In the genomic region with DNA sequence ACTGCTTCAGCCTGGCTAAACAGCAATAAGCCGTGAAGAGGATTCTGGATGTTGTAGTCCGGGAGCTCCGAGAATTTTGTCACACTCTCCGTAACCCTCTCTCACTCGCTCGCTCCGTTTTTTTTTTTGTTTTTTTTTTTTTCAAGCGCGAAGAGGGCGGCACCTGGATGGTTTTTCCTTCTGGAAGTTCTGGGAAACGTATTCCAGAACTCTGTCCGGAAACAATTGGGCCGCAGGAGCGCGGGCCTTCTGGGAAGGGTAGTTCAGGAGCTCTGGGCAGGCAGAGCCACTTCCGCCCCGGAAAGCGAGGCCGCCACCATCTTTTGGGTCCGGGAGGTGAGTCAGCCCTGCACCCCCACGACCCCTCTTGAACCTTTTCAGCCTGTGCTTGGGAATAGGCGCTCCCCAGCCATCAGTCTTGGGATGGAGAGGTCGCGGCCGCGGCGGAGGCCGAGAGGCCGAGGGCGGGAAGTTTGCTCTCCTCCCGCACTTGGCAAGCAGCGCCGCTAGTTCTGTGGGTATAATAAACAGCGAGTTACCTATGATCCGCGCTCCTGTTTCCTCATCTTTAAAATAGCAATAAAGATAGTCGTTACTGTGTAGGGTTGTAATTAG, we compare ENCODE assay signal across 8 cellular contexts. TPM values are rescaled to one million over a fixed set of nuclear protein-coding genes. Genes with fewer than 3 reads are reported as not detected.
DNase-seq lines count a peak whose midpoint lies in the region; ATAC-seq, FAIRE-seq and TF ChIP-seq lines count a peak whose summit lies in the region.

Gene ZNF227, plus strand, starts transcription at position 283 of the 615 bp plus-strand sequence. CDS start 5,261 bp downstream, outside the sequence.

- peaks cover 14 to 35% (median 23%) of the 10 kb centered on the region in 3 donors for H3K4me1 Mint-ChIP-seq in naive B cell
- peaks cover 22% of the 10 kb centered on the region for H3K4me1 Mint-ChIP-seq in stimulated activated effector memory CD8-positive, alpha-beta T cell treated with anti-CD3 and anti-CD28 coated beads, Interleukin-12 subunit alpha, Interleukin-12 subunit beta, amount 100 ng/mL, for 72 hours

- H3K9ac ChIP-seq in Karpas-422 (ENCODE audit: low read length) (peak within 1 kb of the TSS; percentile 76), fibroblast of lung (ENCODE audit: insufficient read depth, low read length) (peak within 1 kb of the TSS; percentile 80)

- H3K9me3 Mint-ChIP-seq in naive B cell, result peaks cover 0 to 5% (median 2%) of the 10 kb centered on the region in 7 donors
- peaks cover 10% of the 10 kb centered on the region for H3K9me3 Mint-ChIP-seq in stimulated activated effector memory CD8-positive, alpha-beta T cell treated with anti-CD3 and anti-CD28 coated beads, Interleukin-12 subunit alpha, Interleukin-12 subunit beta, amount 100 ng/mL, for 72 hours

- H3K79me2 ChIP-seq in Karpas-422 (ENCODE audit: low read length), result peaks cover 42% of the 10 kb centered on the region
- peaks cover 10% of the 10 kb centered on the region for H3K79me2 ChIP-seq in fibroblast of lung (ENCODE audit: control insufficient read depth, insufficient read depth, low read length)

- H3K36me3 ChIP-seq in Karpas-422 (ENCODE audit: insufficient read depth, low read length) (peaks cover 34% of the 10 kb centered on the region), fibroblast of lung (ENCODE audit: control insufficient read depth, insufficient read depth, low read length) (no peaks in the 10 kb centered on the region)

- H3K4me3 ChIP-seq in Karpas-422 (ENCODE audit: low read length), result peak within 1 kb of the TSS; percentile 89
- peak within 1 kb of the TSS; percentile 91 to 99 (median 96) for H3K4me3 ChIP-seq in fibroblast of lung (replicated peaks in 1 of 4; ENCODE audit: control extremely low read depth in 1 of 4, insufficient read depth in 1 of 4, low read depth in 3 of 4, low read length in 4 of 4)

- peaks cover 7 to 10% of the 10 kb centered on the region in 2 donors for H3K36me3 Mint-ChIP-seq in naive B cell
- H3K36me3 Mint-ChIP-seq in stimulated activated effector memory CD8-positive, alpha-beta T cell treated with anti-CD3 and anti-CD28 coated beads, Interleukin-12 subunit alpha, Interleukin-12 subunit beta, amount 100 ng/mL, for 72 hours, result peaks cover 33% of the 10 kb centered on the region

- ATAC-seq in GM21515 (IDR thresholded peaks at IDR 0.05; ENCODE audit: unreplicated experiment) (peak; percentile 80), naive B cell (ENCODE audit: low read depth in 2 of 2) (peak; percentile 96 to 97)
- ATAC-seq in stimulated activated effector memory CD8-positive, alpha-beta T cell treated with anti-CD3 and anti-CD28 coated beads, Interleukin-12 subunit alpha, Interleukin-12 subunit beta, amount 100 ng/mL, for 72 hours, result peak; percentile 96

- H3K27ac ChIP-seq in Karpas-422 (ENCODE audit: low read length), result 0 out of 2 replicates have a peak within 1 kb of the TSS, but pooled peaks have one; percentile 16
- peak within 1 kb of the TSS; percentile 76 for H3K27ac ChIP-seq in fibroblast of lung (ENCODE audit: insufficient read depth, low read length)

- H3K4me1 ChIP-seq in Karpas-422 (ENCODE audit: low read length) (peaks cover 8% of the 10 kb centered on the region), fibroblast of lung (ENCODE audit: control insufficient read depth, extremely low read depth, insufficient read depth, low read length) (no peaks in the 10 kb centered on the region)

- peak; percentile 45 for DNase-seq in D721Med (ENCODE audit: insufficient read length, low spot score)
- peak; percentile 93 for DNase-seq in Karpas-422
- peak; percentile 98 for DNase-seq in RPMI7951 (ENCODE audit: low read depth)
- peak; percentile 67 for DNase-seq in activated T-helper 9 cell treated with anti-CD3 and anti-CD28 coated beads, Interleukin-2, amount 50 U/mL, for 16 hours (ENCODE audit: low read depth)
- DNase-seq in fibroblast of lung (ENCODE audit: low read depth in 2 of 2), result peak; percentile 98
- peak; percentile 70 for DNase-seq in naive B cell
- DNase-seq in stimulated activated effector memory CD8-positive, alpha-beta T cell treated with anti-CD3 and anti-CD28 coated beads, Interleukin-12 subunit alpha, Interleukin-12 subunit beta, amount 100 ng/mL, for 72 hours (ENCODE audit: low spot score in 2 of 2), result peak; percentile 59 to 87

- no peak for FAIRE-seq in D721Med (lab: Jason Lieb, UNC)

- no peaks in the 10 kb centered on the region for H4K20me1 ChIP-seq in Karpas-422 (ENCODE audit: insufficient read depth, low read depth, low read length)
- no peaks in the 10 kb centered on the region for H4K20me1 ChIP-seq in fibroblast of lung (ENCODE audit: control insufficient read depth, extremely low read depth, insufficient read depth, low read length)

- no peaks in the 10 kb centered on the region for H3K9me2 ChIP-seq in Karpas-422 (replicated peaks; ENCODE audit: insufficient read depth, low read length)

- H3K27me3 Mint-ChIP-seq in naive B cell, result no peaks in the 10 kb centered on the region

- no peaks in the 10 kb centered on the region for H3K27me3 ChIP-seq in Karpas-422 (ENCODE audit: low read length)
- H3K27me3 ChIP-seq in fibroblast of lung (ENCODE audit: control insufficient read depth, insufficient read depth, low read length), result no peaks in the 10 kb centered on the region

- H2AFZ ChIP-seq in Karpas-422 (ENCODE audit: low read length) (peak within 1 kb of the TSS; percentile 92), fibroblast of lung (ENCODE audit: low read length) (peak within 1 kb of the TSS; percentile 97)

- H3K4me3 Mint-ChIP-seq in naive B cell, result peak within 1 kb of the TSS; percentile 94 to 100 (median 98)
- peak within 1 kb of the TSS; percentile 90 for H3K4me3 Mint-ChIP-seq in stimulated activated effector memory CD8-positive, alpha-beta T cell treated with anti-CD3 and anti-CD28 coated beads, Interleukin-12 subunit alpha, Interleukin-12 subunit beta, amount 100 ng/mL, for 72 hours

- peak within 1 kb of the TSS; percentile 92 to 98 (median 94) for H3K27ac Mint-ChIP-seq in naive B cell
- peak within 1 kb of the TSS; percentile 92 for H3K27ac Mint-ChIP-seq in stimulated activated effector memory CD8-positive, alpha-beta T cell treated with anti-CD3 and anti-CD28 coated beads, Interleukin-12 subunit alpha, Interleukin-12 subunit beta, amount 100 ng/mL, for 72 hours

- H3K9me3 ChIP-seq in Karpas-422 (ENCODE audit: low read length) (peaks cover 4% of the 10 kb centered on the region; the same call in 1 of the 2 replicates), fibroblast of lung (ENCODE audit: control insufficient read depth, insufficient read depth, low read depth, low read length) (no peaks in the 10 kb centered on the region)

- H3K4me2 ChIP-seq in Karpas-422 (ENCODE audit: low read depth, low read length, poor library complexity, severe bottlenecking) (peak within 1 kb of the TSS; percentile 75), fibroblast of lung (ENCODE audit: extremely low read depth, insufficient read depth, low read length) (peak within 1 kb of the TSS; percentile 92)

- no peak for TF ChIP-seq CTCF in D721Med (IDR thresholded peaks at IDR 0.05; ENCODE audit: insufficient read depth, missing control alignments)
- TF ChIP-seq CTCF in fibroblast of lung (conservative IDR thresholded peaks at IDR 0.05 in 1 of 2, IDR thresholded peaks at IDR 0.05 in 1 of 2; ENCODE audit: low read depth in 1 of 2, low read length in 2 of 2), result no peak

RNA-seq across cellular contexts. Expression of gene ZNF227, which starts in this region (rescaled TPM):
- 28.4 and 29.5 TPM in 2 replicates for total RNA-seq in Karpas-422 (2014; rRNA removed; shearing (Covaris generic); ENCODE audit: low replicate concordance)
- total RNA-seq in RPMI7951 (2014; rRNA removed; shearing (Covaris generic)), result 18.6 and 23.3 TPM in 2 replicates
- 27.7 and 32.0 TPM in 2 replicates for total RNA-seq in fibroblast of lung
- polyA plus RNA-seq in fibroblast of lung (8.3 and 9.9 TPM in 2 replicates), naive B cell (ENCODE audit: low read depth in 6 of 6) (10 to 100 TPM; 13.7 to 27.9 (median 16.2) TPM)
- 7.4 and 8.6 TPM in 2 replicates for polyA plus RNA-seq in fibroblast of lung (2012)
- polyA minus RNA-seq in fibroblast of lung (ENCODE audit: low replicate concordance), result 15.5 and 16.8 TPM in 2 replicates

Comparison
In these comparisons a context has a peak if more than half of its experiments do, and no peak if none do; other contexts are left out.
1. Peak in every context shown above with its lines: DNase-seq, ATAC-seq, H3K4me3 ChIP-seq and H3K27ac ChIP-seq.
2. DNase-seq: peak in every context shown above with its lines; median percentile 98 in RPMI7951; 98 in fibroblast of lung; 93 in Karpas-422; 73 in stimulated activated effector memory CD8-positive, alpha-beta T cell treated with anti-CD3 and anti-CD28 coated beads, Interleukin-12 subunit alpha, Interleukin-12 subunit beta, amount 100 ng/mL, for 72 hours; 70 in naive B cell; 67 in activated T-helper 9 cell treated with anti-CD3 and anti-CD28 coated beads, Interleukin-2, amount 50 U/mL, for 16 hours; 45 in D721Med.